In the genomic region with DNA sequence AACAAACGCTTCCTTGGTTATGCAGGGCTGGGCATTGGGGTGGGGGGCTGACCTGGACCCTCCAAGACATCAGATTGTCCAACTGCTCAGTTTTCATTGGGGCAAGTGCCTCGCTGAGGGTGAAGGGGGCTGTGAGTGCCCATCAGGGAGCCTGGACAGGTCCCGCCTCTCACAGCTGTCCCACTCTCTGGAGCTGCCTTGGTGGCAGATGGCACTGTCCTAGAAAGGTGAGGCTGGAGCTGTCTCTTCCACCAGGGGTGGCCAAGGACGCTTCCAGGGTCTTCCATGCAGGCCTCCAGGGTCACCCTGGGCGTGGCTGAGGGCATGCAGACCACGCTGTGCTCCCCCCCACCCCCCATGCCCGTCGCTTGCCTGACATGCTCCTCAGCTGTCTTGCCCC, we compare ENCODE assay signal across 16 cellular contexts. TPM values are rescaled to one million over a fixed set of nuclear protein-coding genes. Genes with fewer than 3 reads are reported as not detected.
A peak's percentile ranks its signal among the peaks of the same experiment; 100 is the strongest.
DNase-seq lines count a peak whose midpoint lies in the region; ATAC-seq, FAIRE-seq and TF ChIP-seq lines count a peak whose summit lies in the region.
"Had no signal": no experiment of that assay in that cellular context is flagged by ENCODE, and none has a peak within 500 bp of the region (broad histone marks: within the 10 kb centered on the region; RNA-seq: fewer than 3 reads in every experiment).

No MANE protein-coding gene starts in this region.

- no peaks in the 10 kb centered on the region for H3K36me3 ChIP-seq in CD8-positive, alpha-beta memory T cell (ENCODE audit: insufficient read depth, low read length)
- H3K36me3 ChIP-seq in HUES6 (ENCODE audit: control insufficient read depth, insufficient read depth, low read length): no peaks in the 10 kb centered on the region
- H3K36me3 ChIP-seq in fibroblast of lung (ENCODE audit: control insufficient read depth, insufficient read depth, low read length): no peaks in the 10 kb centered on the region
- H3K36me3 ChIP-seq in pancreas: no peaks in the 10 kb centered on the region
- no peaks in the 10 kb centered on the region for H3K36me3 ChIP-seq in psoas muscle (ENCODE audit: insufficient read depth in 1 of 2, low read depth in 1 of 2)
- H3K36me3 ChIP-seq: HAP-1 had no signal

- no peak overlapping the region for H3K4me3 Mint-ChIP-seq in CD8-positive, alpha-beta memory T cell
- H3K4me3 Mint-ChIP-seq: neural crest cell; stimulated activated memory B cell treated with anti-CD40 and anti-IgM and Interleukin-4, amounts not matched to agents 10 μg/mL and 1 μg/mL and 100 μg/mL, for 72 hours had no signal

- WGBS in pancreas, 2 donors: 79 to 82% methylated on average over 8 of the region's 8 CpGs
- WGBS in psoas muscle, 3 donors: 64 to 84% (median 74%) methylated on average over 8 of the region's 8 CpGs

- H3K79me2 ChIP-seq in fibroblast of lung (ENCODE audit: control insufficient read depth, insufficient read depth, low read length): peaks cover 10% of the 10 kb centered on the region

- H4K20me1 ChIP-seq in fibroblast of lung (ENCODE audit: control insufficient read depth, extremely low read depth, insufficient read depth, low read length): no peaks in the 10 kb centered on the region

- H3K9ac ChIP-seq in HUES6 (ENCODE audit: low read length): no peak overlapping the region
- H3K9ac ChIP-seq in fibroblast of lung (ENCODE audit: insufficient read depth, low read length): peak overlapping the region; percentile 7

- no peaks in the 10 kb centered on the region for H3K9me3 ChIP-seq in CD8-positive, alpha-beta memory T cell (ENCODE audit: low read length)
- no peaks in the 10 kb centered on the region for H3K9me3 ChIP-seq in HUES6 (ENCODE audit: control insufficient read depth, insufficient read depth, low read depth, low read length)
- H3K9me3 ChIP-seq in fibroblast of lung (ENCODE audit: control insufficient read depth, insufficient read depth, low read depth, low read length): no peaks in the 10 kb centered on the region
- H3K9me3 ChIP-seq in pancreas: no peaks in the 10 kb centered on the region
- H3K9me3 ChIP-seq in psoas muscle: no peaks in the 10 kb centered on the region
- H3K9me3 ChIP-seq: HAP-1 had no signal

- POLR2A ChIA-PET in CD8-positive, alpha-beta memory T cell (lab: Charles Lee): no interaction called here

- no peak for FAIRE-seq in pancreas (lab: Jason Lieb, UNC)
- FAIRE-seq: TTC549 had no signal

- H3K36me3 Mint-ChIP-seq in CD8-positive, alpha-beta memory T cell: peaks cover 0 to 4% (median 0%) of the 10 kb centered on the region in 3 donors
- H3K36me3 Mint-ChIP-seq: stimulated activated memory B cell treated with anti-CD40 and anti-IgM and Interleukin-4, amounts not matched to agents 10 μg/mL and 1 μg/mL and 100 μg/mL, for 72 hours had no signal

- intact Hi-C loops in pancreas (cut with DNase I) (no loop called here), psoas muscle (cut with DNase I) (no loop called here)

- H3K4me3 ChIP-seq in CD8-positive, alpha-beta memory T cell (ENCODE audit: low read length): no peak overlapping the region
- H3K4me3 ChIP-seq in HUES6 (ENCODE audit: low read depth, low read length) (peak overlapping the region; percentile 10; the same call in 1 of the 2 replicates), fibroblast of lung (replicated peaks in 1 of 4; ENCODE audit: control extremely low read depth in 1 of 4, insufficient read depth in 1 of 4, low read depth in 3 of 4, low read length in 4 of 4) (no peak overlapping the region), pancreas (no peak overlapping the region), psoas muscle (no peak overlapping the region)
- H3K4me3 ChIP-seq: HAP-1 had no signal

- TF ChIP-seq CTCF in fibroblast of lung (conservative IDR thresholded peaks at IDR 0.05 in 1 of 2, IDR thresholded peaks at IDR 0.05 in 1 of 2; ENCODE audit: low read depth in 1 of 2, low read length in 2 of 2) (no peak), pancreas (IDR thresholded peaks at IDR 0.05) (no peak), psoas muscle (IDR thresholded peaks at IDR 0.05) (no peak)

- CTCF ChIA-PET in CD8-positive, alpha-beta memory T cell (lab: Charles Lee): no interaction called here

- H3K27me3 Mint-ChIP-seq in CD8-positive, alpha-beta memory T cell: no peaks in the 10 kb centered on the region
- H3K27me3 Mint-ChIP-seq: stimulated activated memory B cell treated with anti-CD40 and anti-IgM and Interleukin-4, amounts not matched to agents 10 μg/mL and 1 μg/mL and 100 μg/mL, for 72 hours had no signal

- peaks cover 16 to 32% (median 25%) of the 10 kb centered on the region in 3 donors for H3K4me1 Mint-ChIP-seq in CD8-positive, alpha-beta memory T cell

- H3K27ac Mint-ChIP-seq in CD8-positive, alpha-beta memory T cell: no peak overlapping the region
- H3K27ac Mint-ChIP-seq: stimulated activated memory B cell treated with anti-CD40 and anti-IgM and Interleukin-4, amounts not matched to agents 10 μg/mL and 1 μg/mL and 100 μg/mL, for 72 hours had no signal

- peak overlapping the region; percentile 25 for H3K27ac ChIP-seq in CD8-positive, alpha-beta memory T cell (ENCODE audit: low read depth, low read length)
- H3K27ac ChIP-seq in HUES6 (ENCODE audit: low read depth, low read length): no peak overlapping the region
- H3K27ac ChIP-seq in fibroblast of lung (ENCODE audit: insufficient read depth, low read length): peak overlapping the region; percentile 54
- peak overlapping the region in 3 of 4 donors; percentile 17 to 61 (median 25) for H3K27ac ChIP-seq in pancreas
- H3K27ac ChIP-seq in psoas muscle: no peak overlapping the region

- ATAC-seq in pancreas (no peak), GM19455 (IDR thresholded peaks at IDR 0.05; ENCODE audit: unreplicated experiment) (no peak), psoas muscle (no peak)
- ATAC-seq: stimulated activated memory B cell treated with anti-CD40 and anti-IgM and Interleukin-4, amounts not matched to agents 10 μg/mL and 1 μg/mL and 100 μg/mL, for 72 hours had no signal

- H3K4me2 ChIP-seq in fibroblast of lung (ENCODE audit: extremely low read depth, insufficient read depth, low read length): peak overlapping the region; percentile 44

- no peak for DNase-seq in CD8-positive, alpha-beta memory T cell
- DNase-seq in fibroblast of lung (ENCODE audit: low read depth in 2 of 2): no peak
- DNase-seq in pancreas: no peak
- DNase-seq in retina: no peak
- DNase-seq in psoas muscle: no peak
- DNase-seq in HUDEP-2 (lab: John Stamatoyannopoulos, UW; ENCODE audit: unreplicated experiment in 76 of 76): no peak
- DNase-seq: activated effector memory CD4-positive, alpha-beta T cell treated with Interleukin-2 at 50 U/mL for 16 hours; KBM-7; NCI-H1105 had no signal

- peaks cover 23% of the 10 kb centered on the region for H3K4me1 ChIP-seq in CD8-positive, alpha-beta memory T cell (ENCODE audit: insufficient read depth, low read length)
- H3K4me1 ChIP-seq in HUES6 (ENCODE audit: control insufficient read depth, insufficient read depth, low read length): peaks cover 39% of the 10 kb centered on the region
- peaks cover 26% of the 10 kb centered on the region for H3K4me1 ChIP-seq in fibroblast of lung (ENCODE audit: control insufficient read depth, extremely low read depth, insufficient read depth, low read length)
- H3K4me1 ChIP-seq in pancreas: peaks cover 12 to 18% (median 13%) of the 10 kb centered on the region in 3 donors
- H3K4me1 ChIP-seq in psoas muscle: peaks cover 5% of the 10 kb centered on the region

- H2AFZ ChIP-seq in fibroblast of lung (ENCODE audit: low read length): no peak overlapping the region

- no peaks in the 10 kb centered on the region for H3K9me3 Mint-ChIP-seq in CD8-positive, alpha-beta memory T cell
- H3K9me3 Mint-ChIP-seq: neural crest cell; stimulated activated memory B cell treated with anti-CD40 and anti-IgM and Interleukin-4, amounts not matched to agents 10 μg/mL and 1 μg/mL and 100 μg/mL, for 72 hours had no signal

- peaks cover 19% of the 10 kb centered on the region for H3K27me3 ChIP-seq in CD8-positive, alpha-beta memory T cell (ENCODE audit: insufficient read depth, low read length, poor library complexity, severe bottlenecking)
- H3K27me3 ChIP-seq in HUES6 (ENCODE audit: control insufficient read depth, insufficient read depth, low read length) (peaks cover 36% of the 10 kb centered on the region; the same call in 1 of the 2 replicates), fibroblast of lung (ENCODE audit: control insufficient read depth, insufficient read depth, low read length) (peaks cover 8% of the 10 kb centered on the region), pancreas (no peaks in the 10 kb centered on the region), psoas muscle (ENCODE audit: insufficient read depth in 3 of 3, low read length in 2 of 3) (peaks cover 0 to 8% (median 3%) of the 10 kb centered on the region in 3 donors)

RNA-seq across cellular contexts. Expression of a gene that starts 53.4 kb away (rescaled TPM):
- not detected for total RNA-seq in CD8-positive, alpha-beta memory T cell
- polyA plus RNA-seq in CD8-positive, alpha-beta memory T cell: not detected
- total RNA-seq in fibroblast of lung (0.33 TPM in 1 of 2 replicates, not detected in the other), pancreas (1 to 10 TPM in 1 of 6 donors, under 1 TPM in 4, not detected in 1; 0.31 to 1.0 (median 0.38) TPM), psoas muscle (under 1 TPM in 2 of 4 donors, not detected in 2; 0.17 to 0.38 TPM)
- polyA plus RNA-seq in fibroblast of lung (0.37 and 0.59 TPM in 2 replicates), pancreas (1 to 10 TPM; 5.2 to 7.1 TPM), psoas muscle (under 1 TPM; 0.09 to 0.32 (median 0.12) TPM)
- 0.96 and 2.0 TPM in 2 replicates for polyA plus RNA-seq in fibroblast of lung (2012)
- not detected in 2 replicates for polyA minus RNA-seq in fibroblast of lung (ENCODE audit: low replicate concordance)
- total RNA-seq: activated CD8-positive, alpha-beta memory T cell treated with anti-CD3 and anti-CD28 coated beads for 36 hours had no signal

Comparison
In these comparisons a context has a peak if more than half of its experiments do, and no peak if none do; other contexts are left out.
1. H3K27ac ChIP-seq: peak in CD8-positive, alpha-beta memory T cell (single experiment), fibroblast of lung (single experiment) and pancreas (3 of 4); none in HUES6 (single experiment) and psoas muscle (single experiment).